1 cellular context compared by ENCODE assay signal in the genomic region with DNA sequence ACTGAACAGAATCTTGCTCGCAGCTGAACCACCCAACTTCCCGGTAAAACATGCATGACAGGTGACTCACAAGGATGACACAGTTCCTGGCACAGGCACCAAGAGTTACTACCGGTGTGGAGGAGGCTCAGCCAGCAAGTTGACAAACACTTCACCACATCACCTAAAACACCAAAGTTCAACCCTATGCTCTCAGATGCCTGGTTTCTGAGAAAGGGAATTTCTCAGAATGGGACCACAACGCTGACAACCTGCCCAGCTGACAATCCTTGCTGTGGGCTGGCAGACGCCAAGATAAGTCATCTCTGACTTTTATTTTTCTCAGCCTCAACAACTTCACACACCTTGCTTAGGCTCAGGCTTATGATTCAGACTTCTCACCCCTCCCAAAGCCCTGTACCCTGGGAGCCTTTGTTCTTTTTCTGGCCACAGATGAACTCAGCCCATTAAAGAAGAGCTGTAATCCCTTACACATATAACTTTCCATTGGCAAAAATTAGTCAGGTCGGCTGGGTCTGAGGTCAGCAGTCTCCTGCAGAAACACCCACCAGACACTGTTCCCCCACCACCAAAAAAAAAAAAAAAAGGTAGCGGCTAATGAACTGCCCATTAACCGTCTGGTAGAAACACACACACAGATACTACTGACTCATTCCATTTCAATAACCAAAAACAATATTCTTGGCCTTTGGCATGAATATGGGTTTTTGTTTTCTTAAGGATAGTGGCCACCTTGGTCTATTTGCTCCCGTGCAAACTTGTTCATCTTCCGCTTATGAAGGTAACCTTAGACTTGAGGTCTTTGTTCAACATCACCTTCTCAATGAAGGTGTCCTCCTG.
TF ChIP-seq lines count a peak whose summit lies in the region.

No MANE protein-coding gene starts in this region.

TF ChIP-seq in WTC11, 78 proteins besides CTCF, POLR2A, EP300 and RAD21 (continued from another document):
- TF ChIP-seq RORB (CRISPR knock-in tag; IDR thresholded peaks at IDR 0.05), result no peak
- no peak for TF ChIP-seq MXD4 (CRISPR knock-in tag; IDR thresholded peaks at IDR 0.05; ENCODE audit: borderline replicate concordance)
- TF ChIP-seq SOX15 (CRISPR knock-in tag; IDR thresholded peaks at IDR 0.05), result no peak
- TF ChIP-seq NFATC4 (CRISPR knock-in tag; IDR thresholded peaks at IDR 0.05), result no peak
- TF ChIP-seq NFYB (CRISPR knock-in tag; conservative IDR thresholded peaks at IDR 0.05; ENCODE audit: low read depth), result no peak
- no peak for TF ChIP-seq EMX1 (CRISPR knock-in tag; IDR thresholded peaks at IDR 0.05)
- TF ChIP-seq ZNF423 (CRISPR knock-in tag; IDR thresholded peaks at IDR 0.05), result no peak
- TF ChIP-seq, protein P1, sequence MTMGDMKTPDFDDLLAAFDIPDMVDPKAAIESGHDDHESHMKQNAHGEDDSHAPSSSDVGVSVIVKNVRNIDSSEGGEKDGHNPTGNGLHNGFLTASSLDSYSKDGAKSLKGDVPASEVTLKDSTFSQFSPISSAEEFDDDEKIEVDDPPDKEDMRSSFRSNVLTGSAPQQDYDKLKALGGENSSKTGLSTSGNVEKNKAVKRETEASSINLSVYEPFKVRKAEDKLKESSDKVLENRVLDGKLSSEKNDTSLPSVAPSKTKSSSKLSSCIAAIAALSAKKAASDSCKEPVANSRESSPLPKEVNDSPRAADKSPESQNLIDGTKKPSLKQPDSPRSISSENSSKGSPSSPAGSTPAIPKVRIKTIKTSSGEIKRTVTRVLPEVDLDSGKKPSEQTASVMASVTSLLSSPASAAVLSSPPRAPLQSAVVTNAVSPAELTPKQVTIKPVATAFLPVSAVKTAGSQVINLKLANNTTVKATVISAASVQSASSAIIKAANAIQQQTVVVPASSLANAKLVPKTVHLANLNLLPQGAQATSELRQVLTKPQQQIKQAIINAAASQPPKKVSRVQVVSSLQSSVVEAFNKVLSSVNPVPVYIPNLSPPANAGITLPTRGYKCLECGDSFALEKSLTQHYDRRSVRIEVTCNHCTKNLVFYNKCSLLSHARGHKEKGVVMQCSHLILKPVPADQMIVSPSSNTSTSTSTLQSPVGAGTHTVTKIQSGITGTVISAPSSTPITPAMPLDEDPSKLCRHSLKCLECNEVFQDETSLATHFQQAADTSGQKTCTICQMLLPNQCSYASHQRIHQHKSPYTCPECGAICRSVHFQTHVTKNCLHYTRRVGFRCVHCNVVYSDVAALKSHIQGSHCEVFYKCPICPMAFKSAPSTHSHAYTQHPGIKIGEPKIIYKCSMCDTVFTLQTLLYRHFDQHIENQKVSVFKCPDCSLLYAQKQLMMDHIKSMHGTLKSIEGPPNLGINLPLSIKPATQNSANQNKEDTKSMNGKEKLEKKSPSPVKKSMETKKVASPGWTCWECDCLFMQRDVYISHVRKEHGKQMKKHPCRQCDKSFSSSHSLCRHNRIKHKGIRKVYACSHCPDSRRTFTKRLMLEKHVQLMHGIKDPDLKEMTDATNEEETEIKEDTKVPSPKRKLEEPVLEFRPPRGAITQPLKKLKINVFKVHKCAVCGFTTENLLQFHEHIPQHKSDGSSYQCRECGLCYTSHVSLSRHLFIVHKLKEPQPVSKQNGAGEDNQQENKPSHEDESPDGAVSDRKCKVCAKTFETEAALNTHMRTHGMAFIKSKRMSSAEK (CRISPR knock-in tag; IDR thresholded peaks at IDR 0.05; ENCODE audit: borderline replicate concordance), result no peak
